21 cellular contexts compared by ENCODE assay signal in genomic region chr12:64895541-64895940, GRCh38.
A peak's percentile ranks its signal among the peaks of the same experiment; 100 is the strongest.
DNase-seq lines count a peak whose midpoint lies in the region; ATAC-seq and TF ChIP-seq lines count a peak whose summit lies in the region.
"Had no signal": no experiment of that assay in that cellular context is flagged by ENCODE, and none has a peak within 500 bp of the region (broad histone marks: within the 10 kb centered on the region; RNA-seq: fewer than 3 reads in every experiment).

No MANE protein-coding gene starts in this region.

- TF ChIP-seq CTCF in AG10803 (conservative IDR thresholded peaks at IDR 0.05; ENCODE audit: low read length): no peak
- no peak for TF ChIP-seq CTCF in brain microvascular endothelial cell (IDR thresholded peaks at IDR 0.05; ENCODE audit: low read depth, low read length, missing control alignments)
- TF ChIP-seq CTCF in H9 (conservative IDR thresholded peaks at IDR 0.05): no peak

- no peaks in the 10 kb centered on the region for H3K23me2 ChIP-seq in H9 (ENCODE audit: insufficient read length, low read depth, low read length, poor library complexity, severe bottlenecking)

- in situ Hi-C loops in brain microvascular endothelial cell (cut with HindIII; ENCODE audit: low pct_ligation_motif_present, low sequenced_read_pairs): no loop called here

- no peaks in the 10 kb centered on the region; the same call in 1 of the 2 replicates for H3K79me2 ChIP-seq in H9 (ENCODE audit: insufficient read depth, low read length)

- no peak overlapping the region for H3K4me3 Mint-ChIP-seq in H9
- H3K4me3 Mint-ChIP-seq: CD4-positive, alpha-beta memory T cell; immature natural killer cell had no signal

- H3K9me3 Mint-ChIP-seq in H9: no peaks in the 10 kb centered on the region; a peak in 1 of 5 replicates
- H3K9me3 Mint-ChIP-seq: CD4-positive, alpha-beta memory T cell; immature natural killer cell had no signal

- no peak overlapping the region for H2BK20ac ChIP-seq in H9 (ENCODE audit: low read depth, low read length, poor library complexity, severe bottlenecking)

- ATAC-seq in HG02571 (IDR thresholded peaks at IDR 0.05; ENCODE audit: unreplicated experiment): no peak
- ATAC-seq: heart left ventricle, mucosa of descending colon had no signal

- no peaks in the 10 kb centered on the region for H4K20me1 ChIP-seq in H9 (ENCODE audit: control insufficient read depth, insufficient read depth, insufficient read length)

- H4K8ac ChIP-seq in H9 (replicated peaks; ENCODE audit: insufficient read length, low read depth, low read length): no peak overlapping the region

- no peak overlapping the region for H3K27ac Mint-ChIP-seq in H9
- H3K27ac Mint-ChIP-seq: CD4-positive, alpha-beta memory T cell; immature natural killer cell had no signal

- no peak overlapping the region for H2BK120ac ChIP-seq in H9 (ENCODE audit: low read depth, low read length, poor library complexity, severe bottlenecking)

- H3K4me1 ChIP-seq in H9 (ENCODE audit: insufficient read depth, low read length): no peaks in the 10 kb centered on the region
- H3K4me1 ChIP-seq: heart left ventricle, suprapubic skin, vagina had no signal

- H3K27ac ChIP-seq in brain microvascular endothelial cell (no peak overlapping the region), H9 (ENCODE audit: insufficient read length, low read depth, low read length) (no peak overlapping the region)
- H3K27ac ChIP-seq: heart left ventricle, suprapubic skin, vagina had no signal

- H2BK15ac ChIP-seq in H9 (ENCODE audit: low read depth, low read length): no peak overlapping the region

- no peaks in the 10 kb centered on the region for H3K36me3 ChIP-seq in MG63
- H3K36me3 ChIP-seq in brain microvascular endothelial cell (replicated peaks): no peaks in the 10 kb centered on the region
- H3K36me3 ChIP-seq: heart left ventricle, suprapubic skin, vagina had no signal

- no peaks in the 10 kb centered on the region for H3K27me3 ChIP-seq in MG63
- no peaks in the 10 kb centered on the region for H3K27me3 ChIP-seq in brain microvascular endothelial cell (replicated peaks)
- no peaks in the 10 kb centered on the region for H3K27me3 ChIP-seq in H9 (ENCODE audit: insufficient read depth, low read length)
- H3K27me3 ChIP-seq: vagina had no signal

- no peak overlapping the region for H3K56ac ChIP-seq in H9 (ENCODE audit: insufficient read length, low read depth, low read length)

- no peak overlapping the region for H3K4me3 ChIP-seq in AG10803 (ENCODE audit: low read length)
- H3K4me3 ChIP-seq in MG63: no peak overlapping the region
- H3K4me3 ChIP-seq in brain microvascular endothelial cell (ENCODE audit: low read depth, low read length): no peak overlapping the region
- H3K4me3 ChIP-seq: heart left ventricle, mucosa of descending colon, suprapubic skin, vagina had no signal

- H3K9me3 ChIP-seq in MG63: peaks cover 5% of the 10 kb centered on the region; the same call in 1 of the 2 replicates
- H3K9me3 ChIP-seq in H9 (ENCODE audit: control insufficient read depth, low read depth, low read length): no peaks in the 10 kb centered on the region
- H3K9me3 ChIP-seq: heart left ventricle, mucosa of descending colon, suprapubic skin, vagina had no signal

- H3T11ph ChIP-seq in H9 (ENCODE audit: low read length): no peak overlapping the region

- no peak overlapping the region for H4K91ac ChIP-seq in H9 (ENCODE audit: insufficient read length, low read depth, low read length)

- H3K4me1 Mint-ChIP-seq in H9: peaks cover 6% of the 10 kb centered on the region in 2 experiments
- H3K4me1 Mint-ChIP-seq: CD4-positive, alpha-beta memory T cell; immature natural killer cell had no signal

- H3K14ac ChIP-seq in H9 (ENCODE audit: insufficient read depth, low read length): no peak overlapping the region

- no peak overlapping the region for H3K9ac ChIP-seq in H9 (ENCODE audit: extremely low read depth, insufficient read length, low read length)

- no peak overlapping the region for H2BK5ac ChIP-seq in H9 (ENCODE audit: insufficient read length, low read length)

- no peak overlapping the region for H3K18ac ChIP-seq in H9 (ENCODE audit: insufficient read length, low read depth, low read length)

- no peak overlapping the region for H4K5ac ChIP-seq in H9 (ENCODE audit: insufficient read length, low read depth, low read length)

- no peaks in the 10 kb centered on the region for H3K79me1 ChIP-seq in H9 (ENCODE audit: insufficient read depth, low read depth, low read length, poor library complexity, severe bottlenecking)

- no peak overlapping the region for H2AK5ac ChIP-seq in H9 (ENCODE audit: insufficient read length, low read length)

- H2BK12ac ChIP-seq in H9 (ENCODE audit: insufficient read length, low read depth, low read length): no peak overlapping the region

- no CpG with 5 or more reads among the region's 5 CpGs for WGBS in H9 (ENCODE audit: extremely low coverage, insufficient read length, low lambda C conversion rate)

- DNase-seq in AG10803 (ENCODE audit: low read depth) (peak; percentile 47), MG63 (peak; percentile 60), brain microvascular endothelial cell (peak; percentile 8), glomerular visceral epithelial cell (ENCODE audit: extremely low spot score) (peak; percentile 18), NCI-H345 (lab: John Stamatoyannopoulos, UW) (no peak), NCI-H146 (lab: John Stamatoyannopoulos, UW) (no peak), H9 (no peak)
- DNase-seq: ACHN; activated CD4-positive, alpha-beta T cell treated with anti-CD3 and anti-CD28 coated beads, Interleukin-2, amount 50 U/mL, for 48 hours; activated naive CD4-positive, alpha-beta T cell; activated T-cell treated with anti-CD3 and anti-CD28 coated beads for 4 hours; anterior cingulate cortex; CD4-positive, alpha-beta memory T cell; heart left ventricle; immature natural killer cell; mucosa of descending colon; NCI-H1436 treated with DMSO at 0.1 percent for 48 hours; NCI-H774 had no signal

- no peaks in the 10 kb centered on the region for H3K36me3 Mint-ChIP-seq in H9 (ENCODE audit: insufficient read depth in 1 of 3, low read depth in 3 of 3)
- H3K36me3 Mint-ChIP-seq: CD4-positive, alpha-beta memory T cell; immature natural killer cell had no signal

- H3K27me3 Mint-ChIP-seq in H9 (ENCODE audit: low read depth): no peaks in the 10 kb centered on the region

- no peak overlapping the region for H3K4me2 ChIP-seq in H9 (ENCODE audit: insufficient read depth, insufficient read length, low read length)

- no peak overlapping the region for H3K23ac ChIP-seq in H9 (ENCODE audit: insufficient read length, low read depth, low read length)

- H3K4ac ChIP-seq in H9 (ENCODE audit: low read depth, low read length): no peak overlapping the region

- H2AFZ ChIP-seq in H9 (ENCODE audit: low read length): no peak overlapping the region

Comparison
In these comparisons a context has a peak if more than half of its experiments do, and no peak if none do; other contexts are left out.
1. DNase-seq: peak in AG10803 (single experiment), MG63 (single experiment), brain microvascular endothelial cell (single experiment) and glomerular visceral epithelial cell (single experiment); none in NCI-H345 (single experiment), NCI-H146 (single experiment) and H9 (single experiment).